23 cellular contexts compared by ENCODE assay signal in the genomic region with DNA sequence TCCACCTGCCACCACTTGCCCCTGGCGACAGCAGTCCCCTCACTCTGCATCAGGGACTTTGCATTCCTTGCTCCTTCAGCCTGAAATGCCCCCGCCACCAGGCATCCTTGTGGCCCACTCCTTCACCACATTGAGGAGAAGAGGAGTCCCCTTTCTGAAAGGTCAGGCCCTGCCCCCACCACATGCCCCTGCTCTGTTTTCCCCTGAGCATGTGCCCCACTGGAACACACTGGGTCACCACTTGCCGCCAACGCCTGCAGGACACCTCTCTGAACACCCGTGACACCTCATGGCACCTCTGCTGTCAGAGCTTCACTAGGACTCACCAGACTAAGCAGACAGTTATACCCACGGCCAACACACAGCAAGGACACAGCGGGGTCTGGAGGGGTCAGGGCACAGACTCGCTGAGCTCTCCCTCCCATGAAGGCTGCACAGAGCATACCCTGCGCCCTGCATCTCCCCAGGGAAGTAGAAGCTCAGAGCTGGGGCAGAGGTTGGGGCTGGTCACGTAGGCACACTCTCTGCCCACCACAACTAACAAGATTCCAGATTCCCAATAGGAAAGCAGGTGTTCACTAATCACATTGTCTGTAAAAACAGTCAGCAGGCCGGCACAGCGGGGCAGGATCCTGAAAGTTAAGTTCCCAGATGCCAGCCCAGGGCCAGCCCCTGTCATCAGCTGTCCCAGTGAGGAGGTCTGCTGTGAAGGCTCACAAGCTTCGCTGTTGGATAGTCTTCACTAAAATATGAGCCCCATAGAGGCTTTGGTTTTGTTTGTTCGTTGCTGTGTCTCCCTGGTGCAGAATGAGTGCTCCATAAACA. TPM values are rescaled to one million over a fixed set of nuclear protein-coding genes. Genes with fewer than 3 reads are reported as not detected.
DNase-seq lines count a peak whose midpoint lies in the region; TF ChIP-seq lines count a peak whose summit lies in the region.
"Had no signal": no experiment of that assay in that cellular context is flagged by ENCODE, and none has a peak within 500 bp of the region (broad histone marks: within the 10 kb centered on the region; RNA-seq: fewer than 3 reads in every experiment).

No MANE protein-coding gene starts in this region.

- H3T11ph ChIP-seq in H9 (ENCODE audit: low read length), result no peak overlapping the region

- no peak overlapping the region for H3K4me3 ChIP-seq in sigmoid colon
- H3K4me3 ChIP-seq: A549; BLaER1 treated with 17β-estradiol and CSF1 and Interleukin-3, amounts not matched to agents 10 nM and 100 nM; PC-9 had no signal

- no peak overlapping the region for H4K8ac ChIP-seq in H9 (replicated peaks; ENCODE audit: insufficient read length, low read depth, low read length)

- H3K36me3 ChIP-seq in sigmoid colon, result no peaks in the 10 kb centered on the region
- H3K36me3 ChIP-seq: BLaER1 treated with 17β-estradiol and CSF1 and Interleukin-3, amounts not matched to agents 10 nM and 100 nM had no signal

- H3K27me3 ChIP-seq in H9 (ENCODE audit: insufficient read depth, low read length), result no peaks in the 10 kb centered on the region
- H3K27me3 ChIP-seq in sigmoid colon, result no peaks in the 10 kb centered on the region
- H3K27me3 ChIP-seq: BLaER1 treated with 17β-estradiol and CSF1 and Interleukin-3, amounts not matched to agents 10 nM and 100 nM had no signal

- no peak overlapping the region for H3K27ac ChIP-seq in H9 (ENCODE audit: insufficient read length, low read depth, low read length)
- H3K27ac ChIP-seq in sigmoid colon, result no peak overlapping the region
- H3K27ac ChIP-seq: A549, HL-60, PC-9 had no signal

- intact Hi-C loops in sigmoid colon (cut with DNase I), result no loop called here

- no peak overlapping the region for H2AFZ ChIP-seq in H9 (ENCODE audit: low read length)
- H2AFZ ChIP-seq: PC-9 had no signal

- no peak overlapping the region for H2BK15ac ChIP-seq in H9 (ENCODE audit: low read depth, low read length)

- H3K4me1 Mint-ChIP-seq in H9, result no peaks in the 10 kb centered on the region

- H2BK20ac ChIP-seq in H9 (ENCODE audit: low read depth, low read length, poor library complexity, severe bottlenecking), result no peak overlapping the region

- no peak overlapping the region for H2AK5ac ChIP-seq in H9 (ENCODE audit: insufficient read length, low read length)

- no peak overlapping the region for H3K4ac ChIP-seq in H9 (ENCODE audit: low read depth, low read length)

- no peaks in the 10 kb centered on the region for H3K36me3 Mint-ChIP-seq in H9 (ENCODE audit: insufficient read depth in 1 of 3, low read depth in 3 of 3)

- H3K23me2 ChIP-seq in H9 (ENCODE audit: insufficient read length, low read depth, low read length, poor library complexity, severe bottlenecking), result no peaks in the 10 kb centered on the region

- no peaks in the 10 kb centered on the region for H3K9me3 ChIP-seq in H9 (ENCODE audit: control insufficient read depth, low read depth, low read length)
- no peaks in the 10 kb centered on the region for H3K9me3 ChIP-seq in sigmoid colon
- H3K9me3 ChIP-seq: A549 had no signal

- H3K4me1 ChIP-seq in H9 (ENCODE audit: insufficient read depth, low read length) (no peaks in the 10 kb centered on the region), sigmoid colon (peaks cover 0 to 12% (median 0%) of the 10 kb centered on the region in 4 donors)
- H3K4me1 ChIP-seq: A549 had no signal

- no peak overlapping the region for H3K4me3 Mint-ChIP-seq in H9
- H3K4me3 Mint-ChIP-seq: CD4-positive, alpha-beta T cell had no signal

- H3K27ac Mint-ChIP-seq in H9, result no peak overlapping the region; a peak in 1 of 7 replicates
- H3K27ac Mint-ChIP-seq: CD4-positive, alpha-beta T cell had no signal

- H4K5ac ChIP-seq in H9 (ENCODE audit: insufficient read length, low read depth, low read length), result no peak overlapping the region

- no peak overlapping the region for H2BK12ac ChIP-seq in H9 (ENCODE audit: insufficient read length, low read depth, low read length)

- no peaks in the 10 kb centered on the region for H3K79me2 ChIP-seq in H9 (ENCODE audit: insufficient read depth, low read length)

- peaks cover 33% of the 10 kb centered on the region for H3K27me3 Mint-ChIP-seq in H9 (ENCODE audit: low read depth)

- DNase-seq in H9, result peak; percentile 21
- peak; percentile 50 for DNase-seq in NCI-H82 (lab: John Stamatoyannopoulos, UW)
- peak; percentile 30 for DNase-seq in islet precursor cell
- peak; percentile 37 for DNase-seq in sigmoid colon
- no peak for DNase-seq in NCI-H1694 treated with DMSO at 0.1 percent for 48 hours (lab: John Stamatoyannopoulos, UW)
- DNase-seq in iPS-NIHi11 (ENCODE audit: low spot score), result no peak
- DNase-seq in effector CD4-positive, alpha-beta T cell, result no peak
- DNase-seq: AML-193; CD4-positive, alpha-beta T cell; NCI-H1092; NCI-H1436; NCI-H2029; NCI-H446; NCI-H524 treated with DMSO at 0.1 percent for 48 hours; NCI-H774; PC-9; RPMI8226; SHP77 had no signal

- H3K79me1 ChIP-seq in H9 (ENCODE audit: insufficient read depth, low read depth, low read length, poor library complexity, severe bottlenecking), result no peaks in the 10 kb centered on the region

- no peak overlapping the region for H3K4me2 ChIP-seq in H9 (ENCODE audit: insufficient read depth, insufficient read length, low read length)
- H3K4me2 ChIP-seq: A549, PC-9 had no signal

- no peak overlapping the region for H4K91ac ChIP-seq in H9 (ENCODE audit: insufficient read length, low read depth, low read length)

- H3K56ac ChIP-seq in H9 (ENCODE audit: insufficient read length, low read depth, low read length), result no peak overlapping the region

- no CpG with 5 or more reads among the region's 14 CpGs for whole genome bisulfite sequencing in H9 (ENCODE audit: extremely low coverage, insufficient read length, low lambda C conversion rate)
- 94% methylated on average over 14 of the region's 14 CpGs for WGBS in sigmoid colon, 2 donors

- H2BK120ac ChIP-seq in H9 (ENCODE audit: low read depth, low read length, poor library complexity, severe bottlenecking), result no peak overlapping the region

- H3K14ac ChIP-seq in H9 (ENCODE audit: insufficient read depth, low read length), result no peak overlapping the region

- TF ChIP-seq CTCF in H9 (conservative IDR thresholded peaks at IDR 0.05) (no peak), sigmoid colon (IDR thresholded peaks at IDR 0.05) (no peak)

- no peak overlapping the region for H3K9ac ChIP-seq in H9 (ENCODE audit: extremely low read depth, insufficient read length, low read length)

- no peak overlapping the region for H3K23ac ChIP-seq in H9 (ENCODE audit: insufficient read length, low read depth, low read length)

- no peak for TF ChIP-seq EP300 in sigmoid colon (IDR thresholded peaks at IDR 0.05)

- no peak overlapping the region for H3K18ac ChIP-seq in H9 (ENCODE audit: insufficient read length, low read depth, low read length)

- TF ChIP-seq POLR2A in sigmoid colon (IDR thresholded peaks at IDR 0.05), result no peak

- no peak overlapping the region for H2BK5ac ChIP-seq in H9 (ENCODE audit: insufficient read length, low read length)

- no peaks in the 10 kb centered on the region for H4K20me1 ChIP-seq in H9 (ENCODE audit: control insufficient read depth, insufficient read depth, insufficient read length)
- H4K20me1 ChIP-seq: BLaER1 treated with 17β-estradiol and CSF1 and Interleukin-3, amounts not matched to agents 10 nM and 100 nM had no signal

- H3K9me3 Mint-ChIP-seq in H9, result no peaks in the 10 kb centered on the region
- H3K9me3 Mint-ChIP-seq: CD4-positive, alpha-beta T cell had no signal

RNA-seq across cellular contexts. Expression of gene AOC1, which starts 5.8 kb away (rescaled TPM):
- total RNA-seq in H9 (2021) (0.11 and 0.28 TPM in 2 replicates), sigmoid colon (1 to 10 TPM in 1 of 4 donors, not detected in 3; 1.4 TPM)
- 100 to 1,000 TPM in 1 of 3 donors, 10 to 100 TPM in 2; 30.6 to 155 (median 64.0) TPM for polyA plus RNA-seq in sigmoid colon
- total RNA-seq: CD4-positive, alpha-beta T cell had no signal
- polyA plus RNA-seq: A549 had no signal

RNA-seq across cellular contexts. Expression of gene TMEM176A, which starts 45.9 kb away (rescaled TPM):
- not detected in 2 replicates for total RNA-seq in H9 (2021)
- total RNA-seq in sigmoid colon, result 10 to 100 TPM; 19.9 to 28.1 (median 24.1) TPM
- polyA plus RNA-seq in sigmoid colon, result 100 to 1,000 TPM; 126 to 150 (median 127) TPM
- total RNA-seq: CD4-positive, alpha-beta T cell; H4; PC-9; SK-MEL-5 had no signal

RNA-seq across cellular contexts. Expression of gene TMEM176B, which starts 46.3 kb away (rescaled TPM):
- total RNA-seq in H9 (2021), result 0.26 and 0.85 TPM in 2 replicates
- 10 to 100 TPM; 47.4 to 52.3 (median 48.3) TPM for total RNA-seq in sigmoid colon
- 100 to 1,000 TPM; 144 to 246 (median 151) TPM for polyA plus RNA-seq in sigmoid colon
- total RNA-seq: CD4-positive, alpha-beta T cell had no signal

Comparison
In these comparisons a context has a peak if more than half of its experiments do, and no peak if none do; other contexts are left out.
1. DNase-seq: peak in H9 (single experiment), NCI-H82 (single experiment), islet precursor cell (single experiment) and sigmoid colon (single experiment); none in NCI-H1694 treated with DMSO at 0.1 percent for 48 hours (single experiment), iPS-NIHi11 (single experiment) and effector CD4-positive, alpha-beta T cell (single experiment).
2. RNA of gene TMEM176A, which starts 45.9 kb away (total RNA-seq): 19.9 to 28.1 TPM in sigmoid colon; not detected in H9; every median in the first group is over 10 times any median in the second.
3. RNA of gene TMEM176B, which starts 46.3 kb away (total RNA-seq): 47.4 to 52.3 TPM in sigmoid colon; 0.26 to 0.85 TPM in H9; every median in the first group is over 10 times any median in the second.